In genomic region chr20:44780226-44780625, GRCh38 we compare ENCODE assay signal across 1 cellular context.
A peak's percentile ranks its signal among the peaks of the same experiment; 100 is the strongest.
TF ChIP-seq lines count a peak whose summit lies in the region.

No MANE protein-coding gene starts in this region.

TF ChIP-seq in HepG2, 621 proteins besides CTCF, POLR2A, EP300 and RAD21 (continued from another document and continues in another):
- TF ChIP-seq MIER3 (CRISPR knock-in tag; IDR thresholded peaks at IDR 0.05; ENCODE audit: borderline replicate concordance) (peak; percentile 56; the same call in 1 of the 2 replicates), ZNF574 (CRISPR knock-in tag; IDR thresholded peaks at IDR 0.05) (peak; percentile 74), ZNF432 (CRISPR knock-in tag; IDR thresholded peaks at IDR 0.05; ENCODE audit: borderline replicate concordance) (no peak), TEF (CRISPR knock-in tag; IDR thresholded peaks at IDR 0.05) (peak; percentile 88), MTF2 (CRISPR knock-in tag; IDR thresholded peaks at IDR 0.05; ENCODE audit: borderline replicate concordance) (no peak), HMG20B (CRISPR knock-in tag; conservative IDR thresholded peaks at IDR 0.05) (0 out of 2 replicates have a peak, but pooled peaks have one; percentile 70), NR2F2 (IDR thresholded peaks at IDR 0.05; ENCODE audit: borderline replicate concordance, low read depth) (no peak), ZNF33B (CRISPR knock-in tag; IDR thresholded peaks at IDR 0.05) (no peak; the same call in 1 of the 2 replicates), MAFK (conservative IDR thresholded peaks at IDR 0.05 in 1 of 2, IDR thresholded peaks at IDR 0.05 in 1 of 2; ENCODE audit: low read length in 2 of 2) (no peak), ARNT (IDR thresholded peaks at IDR 0.05) (no peak), GATA4 (IDR thresholded peaks at IDR 0.05; ENCODE audit: borderline replicate concordance, low read depth) (no peak), BRCA1 (CRISPR knock-in tag; IDR thresholded peaks at IDR 0.05) (peak; percentile 77; the same call in 1 of the 2 replicates), ZMYM2 (CRISPR knock-in tag; IDR thresholded peaks at IDR 0.05) (no peak), ZNF414 (CRISPR knock-in tag; IDR thresholded peaks at IDR 0.05) (no peak), JUN (CRISPR knock-in tag; IDR thresholded peaks at IDR 0.05) (no peak), ZNF234 (CRISPR knock-in tag; conservative IDR thresholded peaks at IDR 0.05) (no peak), HNF4G (IDR thresholded peaks at IDR 0.05; ENCODE audit: borderline replicate concordance, low read depth, low read length) (no peak), HNF4G (CRISPR knock-in tag; IDR thresholded peaks at IDR 0.05; ENCODE audit: borderline replicate concordance, low read depth) (no peak), ZNF282 (IDR thresholded peaks at IDR 0.05; ENCODE audit: partially characterized antibody) (no peak), SNAI1 (CRISPR knock-in tag; IDR thresholded peaks at IDR 0.05; ENCODE audit: borderline replicate concordance) (no peak), ZNF256 (CRISPR knock-in tag; conservative IDR thresholded peaks at IDR 0.05) (peak; percentile 88), ZNF710 (CRISPR knock-in tag; IDR thresholded peaks at IDR 0.05; ENCODE audit: borderline replicate concordance) (no peak), AHDC1 (CRISPR knock-in tag; IDR thresholded peaks at IDR 0.05; ENCODE audit: borderline replicate concordance) (0 out of 2 replicates have a peak, but pooled peaks have one; percentile 22), GZF1 (CRISPR knock-in tag; IDR thresholded peaks at IDR 0.05) (no peak), ERF (CRISPR knock-in tag; IDR thresholded peaks at IDR 0.05) (peak; percentile 88), TOPORS (CRISPR knock-in tag; IDR thresholded peaks at IDR 0.05) (0 out of 2 replicates have a peak, but pooled peaks have one; percentile 35), ZNF343 (CRISPR knock-in tag; IDR thresholded peaks at IDR 0.05) (no peak), ZSCAN21 (CRISPR knock-in tag; IDR thresholded peaks at IDR 0.05; ENCODE audit: borderline replicate concordance) (peak; percentile 91), RXRB (CRISPR knock-in tag; IDR thresholded peaks at IDR 0.05; ENCODE audit: borderline replicate concordance) (peak; percentile 74), FLYWCH1 (CRISPR knock-in tag; IDR thresholded peaks at IDR 0.05) (no peak), ZNF333 (CRISPR knock-in tag; IDR thresholded peaks at IDR 0.05; ENCODE audit: borderline replicate concordance) (no peak), TCF12 (IDR thresholded peaks at IDR 0.05) (no peak), TCF12 (CRISPR knock-in tag; IDR thresholded peaks at IDR 0.05) (no peak), ZNF747 (CRISPR knock-in tag; IDR thresholded peaks at IDR 0.05; ENCODE audit: borderline replicate concordance) (no peak), ZBTB14 (CRISPR knock-in tag; IDR thresholded peaks at IDR 0.05) (no peak), ZNF768 (CRISPR knock-in tag; IDR thresholded peaks at IDR 0.05) (no peak), ZNF772 (CRISPR knock-in tag; IDR thresholded peaks at IDR 0.05) (no peak; the same call in 1 of the 2 replicates), ZNF737 (CRISPR knock-in tag; IDR thresholded peaks at IDR 0.05; ENCODE audit: borderline replicate concordance) (0 out of 2 replicates have a peak, but pooled peaks have one; percentile 75), WIZ (CRISPR knock-in tag; IDR thresholded peaks at IDR 0.05) (peak; percentile 98), FOXK1 (CRISPR knock-in tag; IDR thresholded peaks at IDR 0.05; ENCODE audit: borderline replicate concordance, low read depth) (peak; percentile 75; the same call in 1 of the 2 replicates), FOSL1 (CRISPR knock-in tag; IDR thresholded peaks at IDR 0.05; ENCODE audit: borderline replicate concordance) (no peak; the same call in 1 of the 2 replicates), CHCHD3 (CRISPR knock-in tag; IDR thresholded peaks at IDR 0.05) (peak; percentile 79), ELF4 (CRISPR knock-in tag; IDR thresholded peaks at IDR 0.05; ENCODE audit: borderline replicate concordance) (no peak), ZSCAN31 (CRISPR knock-in tag; IDR thresholded peaks at IDR 0.05; ENCODE audit: low read depth) (0 out of 2 replicates have a peak, but pooled peaks have one; percentile 28), XBP1 (CRISPR knock-in tag; IDR thresholded peaks at IDR 0.05) (0 out of 2 replicates have a peak, but pooled peaks have one; percentile 74), ZGPAT (CRISPR knock-in tag; IDR thresholded peaks at IDR 0.05) (0 out of 2 replicates have a peak, but pooled peaks have one; percentile 40), GRHL1 (CRISPR knock-in tag; conservative IDR thresholded peaks at IDR 0.05) (no peak), MAFF (IDR thresholded peaks at IDR 0.05; ENCODE audit: low read depth, low read length) (no peak), PHF8 (CRISPR knock-in tag; IDR thresholded peaks at IDR 0.05) (no peak), ZSCAN25 (CRISPR knock-in tag; IDR thresholded peaks at IDR 0.05) (no peak), KDM6A (CRISPR knock-in tag; IDR thresholded peaks at IDR 0.05; ENCODE audit: low read depth) (no peak), ZNF354B (CRISPR knock-in tag; IDR thresholded peaks at IDR 0.05) (no peak), NONO (IDR thresholded peaks at IDR 0.05) (no peak), NONO (CRISPR knock-in tag; conservative IDR thresholded peaks at IDR 0.05) (no peak), EEA1 (CRISPR knock-in tag; IDR thresholded peaks at IDR 0.05; ENCODE audit: borderline replicate concordance) (0 out of 2 replicates have a peak, but pooled peaks have one; percentile 47), FOXC1 (CRISPR knock-in tag; IDR thresholded peaks at IDR 0.05; ENCODE audit: borderline replicate concordance) (0 out of 2 replicates have a peak, but pooled peaks have one; percentile 45), JDP2 (CRISPR knock-in tag; IDR thresholded peaks at IDR 0.05; ENCODE audit: borderline replicate concordance) (no peak; the same call in 1 of the 2 replicates)
